2 cellular contexts compared by ENCODE assay signal in genomic region chr6:89128139-89128734, GRCh38.
A peak's percentile ranks its signal among the peaks of the same experiment; 100 is the strongest.
TF ChIP-seq lines count a peak whose summit lies in the region.

No MANE protein-coding gene starts in this region.

TF ChIP-seq in GM12878, 131 proteins besides CTCF, POLR2A, EP300 and RAD21:
- TF ChIP-seq RAD51 (IDR thresholded peaks at IDR 0.05) (peak; percentile 39; the same call in 1 of the 2 replicates), MLLT1 (IDR thresholded peaks at IDR 0.05) (peak; percentile 64)

TF ChIP-seq in liver, 16 proteins besides CTCF, POLR2A, EP300 and RAD21:
- peak; percentile 57 to 65 for TF ChIP-seq HNF4A (conservative IDR thresholded peaks at IDR 0.05)
